ENCODE assay signal across 34 cellular contexts in the genomic region with DNA sequence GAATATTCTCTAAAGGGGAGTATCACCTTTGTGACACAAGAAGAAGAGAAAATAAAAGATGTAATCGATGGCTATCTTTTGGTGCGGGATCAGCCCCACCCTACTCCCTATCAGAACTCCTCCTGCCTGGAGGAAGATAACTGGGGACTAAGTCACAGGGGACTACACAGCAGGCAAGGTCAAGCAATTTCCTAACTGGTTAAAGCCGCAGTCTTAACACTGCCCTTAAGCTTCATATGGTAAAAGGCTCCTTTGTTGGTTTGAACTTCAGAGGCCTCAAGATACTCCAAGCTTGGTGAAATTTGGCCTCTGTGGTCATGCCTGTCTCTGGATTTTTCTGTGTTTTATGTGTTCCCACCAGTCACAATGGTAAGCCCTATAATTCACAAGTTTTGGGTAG. TPM values are rescaled to one million over a fixed set of nuclear protein-coding genes. Genes with fewer than 3 reads are reported as not detected.
"Had no signal": no experiment of that assay in that cellular context is flagged by ENCODE, and none has a peak within 500 bp of the region (broad histone marks: within the 10 kb centered on the region; RNA-seq: fewer than 3 reads in every experiment).

No MANE protein-coding gene starts in this region.

- H3K36me3 Mint-ChIP-seq: naive thymus-derived CD8-positive, alpha-beta T cell; stimulated activated memory B cell treated with anti-CD40 and anti-IgM and Interleukin-4, amounts not matched to agents 10 μg/mL and 1 μg/mL and 100 μg/mL, for 72 hours; type B pancreatic cell had no signal

- H3K27me3 ChIP-seq: ovary, testis had no signal

- H3K9me3 ChIP-seq: gastroesophageal sphincter, heart left ventricle, left lung, psoas muscle, spleen, testis, tibial artery had no signal

- H3K4me3 ChIP-seq: gastroesophageal sphincter, heart left ventricle, hepatocyte, left lung, ovary, psoas muscle, skin epidermis, spleen, testis, tibial artery had no signal

- DNase-seq: cortex of kidney; effector memory CD8-positive, alpha-beta T cell; foreskin fibroblast; heart left ventricle; left cardiac atrium; left lung; mesenchymal stem cell; midbrain; naive thymus-derived CD8-positive, alpha-beta T cell; nephron progenitor cell; occipital lobe; ovary; posterior cingulate gyrus; psoas muscle; right cardiac atrium; spleen; stimulated activated CD4-positive, alpha-beta T cell treated with anti-CD3 and anti-CD28 coated beads, Interleukin-4, amount 100 ng/mL, for 4 hours; stimulated activated naive CD8-positive, alpha-beta T cell treated with anti-CD3 and anti-CD28 coated beads, Interleukin-15, Interleukin-2, amounts not matched to agents 100 U/mL and 50 U/mL, for 24 hours; substantia nigra; testis; tibial artery had no signal

- H3K9me3 Mint-ChIP-seq: effector memory CD8-positive, alpha-beta T cell; naive thymus-derived CD8-positive, alpha-beta T cell; nephron progenitor cell; stimulated activated memory B cell treated with anti-CD40 and anti-IgM and Interleukin-4, amounts not matched to agents 10 μg/mL and 1 μg/mL and 100 μg/mL, for 72 hours; type B pancreatic cell had no signal

- H3K4me3 Mint-ChIP-seq: effector memory CD8-positive, alpha-beta T cell; stimulated activated memory B cell treated with anti-CD40 and anti-IgM and Interleukin-4, amounts not matched to agents 10 μg/mL and 1 μg/mL and 100 μg/mL, for 72 hours had no signal

- H3K36me3 ChIP-seq: gastroesophageal sphincter, heart left ventricle, left lung, ovary, spleen, tibial artery had no signal

- ATAC-seq: effector memory CD8-positive, alpha-beta T cell; esophagus mucosa; gastroesophageal sphincter; heart left ventricle; left cardiac atrium; left lung; naive thymus-derived CD8-positive, alpha-beta T cell; psoas muscle; right cardiac atrium; stimulated activated memory B cell treated with anti-CD40 and anti-IgM and Interleukin-4, amounts not matched to agents 10 μg/mL and 1 μg/mL and 100 μg/mL, for 72 hours; stimulated activated naive CD8-positive, alpha-beta T cell treated with anti-CD3 and anti-CD28 coated beads, Interleukin-15, Interleukin-2, amounts not matched to agents 100 U/mL and 50 U/mL, for 24 hours had no signal

- H3K4me1 ChIP-seq: psoas muscle had no signal

- H3K27ac ChIP-seq: epithelial cell of prostate, gastroesophageal sphincter, heart left ventricle, hepatocyte, left lung, ovary, psoas muscle, skin epidermis, spleen, testis, tibial artery had no signal

- H3K79me2 ChIP-seq: hepatocyte had no signal

RNA-seq across cellular contexts. Expression of a gene that starts 1.3 kb away (rescaled TPM):
- total RNA-seq: dermis microvascular lymphatic vessel endothelial cell; esophagus mucosa; gastroesophageal sphincter; heart left ventricle; hepatocyte; kidney epithelial cell; left cardiac atrium; lower leg skin; lung microvascular endothelial cell; myocyte; naive thymus-derived CD8-positive, alpha-beta T cell; occipital lobe; ovary; psoas muscle; right cardiac atrium; spleen; urinary bladder had no signal
- polyA plus RNA-seq: heart left ventricle; naive thymus-derived CD8-positive, alpha-beta T cell; right cardiac atrium; spleen; urinary bladder had no signal
